Comparison of ENCODE assay signal across 12 cellular contexts in the genomic region with DNA sequence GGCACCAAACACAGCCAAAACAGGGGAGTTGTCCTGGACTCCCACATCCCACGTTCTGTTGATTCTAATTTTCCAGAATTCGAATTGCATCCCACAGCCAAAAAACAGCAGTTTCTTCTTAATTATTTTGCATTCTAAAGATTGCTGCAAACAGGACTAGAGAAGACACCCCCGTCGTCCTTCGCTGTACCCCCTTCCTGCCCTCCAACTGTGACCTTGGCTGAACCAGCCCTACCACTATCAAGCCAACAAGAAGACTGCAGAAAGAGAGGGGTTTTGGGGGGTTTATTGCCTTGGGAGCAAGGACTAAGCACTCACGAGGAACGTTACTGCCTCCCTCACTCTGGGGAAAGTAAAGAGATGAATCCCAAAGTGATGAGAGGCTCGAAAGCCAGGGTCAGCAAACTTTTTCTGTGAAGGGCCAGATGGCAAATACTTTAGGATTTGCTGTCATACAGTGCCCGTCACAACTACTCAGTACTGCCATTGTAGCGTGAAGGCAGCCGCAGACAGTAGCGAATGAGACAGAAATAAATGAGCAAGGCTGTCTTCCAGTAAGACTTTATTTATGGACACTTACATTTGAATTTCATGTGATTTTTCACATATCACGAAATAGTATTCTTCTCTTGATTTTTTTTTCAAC. TPM values are rescaled to one million over a fixed set of nuclear protein-coding genes. Genes with fewer than 3 reads are reported as not detected.
DNase-seq lines count a peak whose midpoint lies in the region; ATAC-seq and TF ChIP-seq lines count a peak whose summit lies in the region.
"Had no signal": no experiment of that assay in that cellular context is flagged by ENCODE, and none has a peak within 500 bp of the region (broad histone marks: within the 10 kb centered on the region; RNA-seq: fewer than 3 reads in every experiment).

No MANE protein-coding gene starts in this region.

- TF ChIP-seq EP300 in gastroesophageal sphincter (IDR thresholded peaks at IDR 0.05): no peak

- TF ChIP-seq POLR2A in gastroesophageal sphincter (IDR thresholded peaks at IDR 0.05) (no peak), uterus (IDR thresholded peaks at IDR 0.05) (no peak)

- peak overlapping the region; percentile 26 to 82 (median 78) for H3K27ac ChIP-seq in gastroesophageal sphincter
- peak overlapping the region; percentile 86 to 94 for H3K27ac ChIP-seq in uterus

- H3K27me3 Mint-ChIP-seq in osteocyte (ENCODE audit: unreplicated experiment): no peaks in the 10 kb centered on the region
- H3K27me3 Mint-ChIP-seq: activated CD8-positive, alpha-beta memory T cell treated with anti-CD3 and anti-CD28 coated beads, Interleukin-2, amount 10 ng/mL, durations not matched to agents 7 days and 5 days; stimulated activated naive CD8-positive, alpha-beta T cell treated with anti-CD3 and anti-CD28 coated beads, Interleukin-15, Interleukin-2, amounts not matched to agents 100 ng/mL and 50 ng/mL, for 24 hours had no signal

- TF ChIP-seq CTCF in gastroesophageal sphincter (IDR thresholded peaks at IDR 0.05) (no peak), osteocyte (IDR thresholded peaks at IDR 0.05) (no peak), uterus (IDR thresholded peaks at IDR 0.05) (peak in 1 of 4 experiments; percentile 5)

- intact Hi-C loops in uterus (cut with DNase I; ENCODE audit: low total_unique reads): loop anchor here (5.0 kb wide), 1 partner anchor 122 kb away; no protein-coding TSS in a partner anchor

- H3K4me3 ChIP-seq in adipocyte (ENCODE audit: low read length) (peak overlapping the region; percentile 74), gastroesophageal sphincter (no peak overlapping the region), uterus (no peak overlapping the region)
- H3K4me3 ChIP-seq: pancreas had no signal

- peak overlapping the region; percentile 81 for H3K9ac ChIP-seq in adipocyte (ENCODE audit: low read length)

- H3K4me1 Mint-ChIP-seq in osteocyte (ENCODE audit: unreplicated experiment): peaks cover 41% of the 10 kb centered on the region

- no peaks in the 10 kb centered on the region for H3K36me3 Mint-ChIP-seq in osteocyte (ENCODE audit: unreplicated experiment)
- H3K36me3 Mint-ChIP-seq: activated naive CD8-positive, alpha-beta T cell treated with anti-CD3 and anti-CD28 coated beads for 36 hours had no signal

- no peak overlapping the region for H3K4me3 Mint-ChIP-seq in osteocyte (ENCODE audit: unreplicated experiment)
- H3K4me3 Mint-ChIP-seq: activated CD8-positive, alpha-beta memory T cell treated with anti-CD3 and anti-CD28 coated beads, Interleukin-2, amount 10 ng/mL, durations not matched to agents 7 days and 5 days; activated naive CD8-positive, alpha-beta T cell treated with anti-CD3 and anti-CD28 coated beads for 36 hours; stimulated activated naive CD8-positive, alpha-beta T cell treated with anti-CD3 and anti-CD28 coated beads, Interleukin-15, Interleukin-2, amounts not matched to agents 100 ng/mL and 50 ng/mL, for 24 hours had no signal

- DNase-seq in adipocyte (ENCODE audit: low read depth) (no peak), osteocyte (ENCODE audit: extremely low spot score, unreplicated experiment) (peak; percentile 25), uterus (peak in 1 of 2 donors; percentile 60), SIG-M5 treated with dmso at 0.1 percent for 504 hours (lab: John Stamatoyannopoulos, UW; ENCODE audit: unreplicated experiment) (no peak)
- DNase-seq in activated T-cell treated with anti-CD3 and anti-CD28 coated beads, Interleukin-2, amount 50 U/mL, for 1 hour: no peak
- DNase-seq: activated CD8-positive, alpha-beta memory T cell treated with anti-CD3 and anti-CD28 coated beads, Interleukin-2, amount 10 ng/mL, durations not matched to agents 7 days and 5 days; activated naive CD8-positive, alpha-beta T cell treated with anti-CD3 and anti-CD28 coated beads for 36 hours; NCI-H526 treated with DMSO at 0.1 percent for 48 hours had no signal

- no peaks in the 10 kb centered on the region for H3K36me3 ChIP-seq in adipocyte (ENCODE audit: control insufficient read depth, insufficient read depth, low read length, severe bottlenecking)
- H3K36me3 ChIP-seq in gastroesophageal sphincter: no peaks in the 10 kb centered on the region
- no peaks in the 10 kb centered on the region for H3K36me3 ChIP-seq in uterus
- H3K36me3 ChIP-seq: pancreas had no signal

- no peaks in the 10 kb centered on the region for H3K27me3 ChIP-seq in adipocyte (replicated peaks; ENCODE audit: control insufficient read depth, insufficient read depth, low read length)
- no peaks in the 10 kb centered on the region for H3K27me3 ChIP-seq in gastroesophageal sphincter
- H3K27me3 ChIP-seq in uterus: no peaks in the 10 kb centered on the region
- H3K27me3 ChIP-seq: pancreas had no signal

- H3K4me1 ChIP-seq in adipocyte (ENCODE audit: control insufficient read depth, insufficient read depth, low read length): peaks cover 50% of the 10 kb centered on the region
- peaks cover 7 to 51% (median 17%) of the 10 kb centered on the region in 3 donors for H3K4me1 ChIP-seq in gastroesophageal sphincter
- H3K4me1 ChIP-seq in uterus: peaks cover 16 to 33% of the 10 kb centered on the region in 2 donors

- 45 to 59% methylated on average over 10 of the region's 13 CpGs for WGBS in gastroesophageal sphincter (ENCODE audit: low coverage in 1 of 2), 2 donors

- H3K9me3 ChIP-seq in adipocyte (ENCODE audit: control insufficient read depth, low read length) (no peaks in the 10 kb centered on the region), gastroesophageal sphincter (no peaks in the 10 kb centered on the region), uterus (no peaks in the 10 kb centered on the region)
- H3K9me3 ChIP-seq: pancreas had no signal

- ATAC-seq in gastroesophageal sphincter (no peak), HG03460 (IDR thresholded peaks at IDR 0.05; ENCODE audit: unreplicated experiment) (no peak)
- ATAC-seq: activated CD8-positive, alpha-beta memory T cell treated with anti-CD3 and anti-CD28 coated beads, Interleukin-2, amount 10 ng/mL, durations not matched to agents 7 days and 5 days had no signal

- no peaks in the 10 kb centered on the region for H3K9me3 Mint-ChIP-seq in osteocyte (ENCODE audit: unreplicated experiment)
- H3K9me3 Mint-ChIP-seq: activated naive CD8-positive, alpha-beta T cell treated with anti-CD3 and anti-CD28 coated beads for 36 hours; stimulated activated naive CD8-positive, alpha-beta T cell treated with anti-CD3 and anti-CD28 coated beads, Interleukin-15, Interleukin-2, amounts not matched to agents 100 ng/mL and 50 ng/mL, for 24 hours had no signal

- no peak overlapping the region for H3K27ac Mint-ChIP-seq in osteocyte (ENCODE audit: unreplicated experiment)
- H3K27ac Mint-ChIP-seq: activated CD8-positive, alpha-beta memory T cell treated with anti-CD3 and anti-CD28 coated beads, Interleukin-2, amount 10 ng/mL, durations not matched to agents 7 days and 5 days; activated naive CD8-positive, alpha-beta T cell treated with anti-CD3 and anti-CD28 coated beads for 36 hours; stimulated activated naive CD8-positive, alpha-beta T cell treated with anti-CD3 and anti-CD28 coated beads, Interleukin-15, Interleukin-2, amounts not matched to agents 100 ng/mL and 50 ng/mL, for 24 hours had no signal

RNA-seq across cellular contexts. Expression of a gene that starts 32.5 kb away (rescaled TPM):
- total RNA-seq in gastroesophageal sphincter (10 to 100 TPM; 29.5 to 55.0 (median 42.9) TPM), osteocyte (29.3 and 30.0 TPM in 2 replicates), uterus (10 to 100 TPM; 24.1 to 65.3 (median 49.9) TPM)
